Comparison of ENCODE assay signal across 15 cellular contexts in genomic region chr18:27717816-27718215, GRCh38.
"Had no signal": no experiment of that assay in that cellular context is flagged by ENCODE, and none has a peak within 500 bp of the region (broad histone marks: within the 10 kb centered on the region; RNA-seq: fewer than 3 reads in every experiment).

No MANE protein-coding gene starts in this region.

- H3K4me3 ChIP-seq: dorsolateral prefrontal cortex, heart left ventricle, thoracic aorta had no signal

- DNase-seq: activated CD4-positive, alpha-beta T cell treated with anti-CD3 and anti-CD28 coated beads for 4 hours; activated CD8-positive, alpha-beta T cell treated with anti-CD3 and anti-CD28 coated beads for 36 hours; activated effector memory CD4-positive, alpha-beta T cell treated with Interleukin-2 at 50 U/mL for 16 hours; activated naive CD4-positive, alpha-beta T cell treated with anti-CD3 and anti-CD28 coated beads, Interleukin-2, amount 50 U/mL, for 16 hours; activated T-cell treated with anti-CD3 and anti-CD28 coated beads, Interleukin-2, amount 50 U/mL, for 4 hours; dorsolateral prefrontal cortex; endodermal cell; heart left ventricle; left ventricle myocardium superior; naive thymus-derived CD8-positive, alpha-beta T cell; stimulated activated CD4-positive, alpha-beta T cell treated with anti-CD3 and anti-CD28 coated beads, Interleukin-1b, Interleukin-23, amount 100 ng/mL, for 48 hours; T1000 had no signal

- H3K36me3 ChIP-seq: heart left ventricle, thoracic aorta had no signal

- H3K27me3 ChIP-seq: dorsolateral prefrontal cortex, heart left ventricle had no signal

- H3K27ac ChIP-seq: dorsolateral prefrontal cortex, heart left ventricle, parathyroid adenoma, thoracic aorta, VCaP had no signal

- ATAC-seq: activated CD8-positive, alpha-beta T cell treated with anti-CD3 and anti-CD28 coated beads for 36 hours; activated T-cell treated with anti-CD3 and anti-CD28 coated beads, Interleukin-2, amount 50 U/mL, for 4 hours; naive thymus-derived CD8-positive, alpha-beta T cell had no signal

- H3K9me3 ChIP-seq: thoracic aorta had no signal
